In the genomic region with DNA sequence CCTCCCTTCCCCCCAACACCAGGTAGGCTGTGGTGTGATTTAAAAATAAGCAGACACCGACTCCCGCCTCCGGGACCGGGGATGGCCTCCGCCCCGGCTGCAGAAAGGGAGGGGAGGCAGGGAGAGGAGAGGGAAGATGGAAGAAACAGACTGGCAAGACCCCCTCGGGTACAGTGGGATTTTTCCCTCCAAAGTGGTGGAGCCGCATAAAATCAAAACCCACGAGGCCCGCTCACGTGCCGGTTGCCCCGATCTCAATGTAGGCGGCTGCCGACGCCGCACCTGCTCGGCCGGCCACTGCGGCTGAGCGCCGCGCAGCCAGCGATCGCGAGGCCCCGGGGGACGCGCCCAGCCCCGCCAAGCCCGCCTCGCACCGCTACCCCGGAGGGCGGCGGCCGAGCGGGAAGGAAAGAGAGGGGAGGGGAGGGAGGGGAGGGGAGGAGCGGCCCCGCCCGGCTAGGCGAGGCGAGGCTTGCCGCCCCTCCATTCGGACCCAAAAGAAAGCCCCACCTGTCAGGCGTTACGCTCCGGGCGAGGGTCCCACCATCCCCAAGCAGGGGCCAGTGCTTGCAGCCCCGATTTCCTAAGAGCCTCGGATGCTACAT, we compare ENCODE assay signal across 8 cellular contexts. TPM values are rescaled to one million over a fixed set of nuclear protein-coding genes. Genes with fewer than 3 reads are reported as not detected.
DNase-seq lines count a peak whose midpoint lies in the region; ATAC-seq and TF ChIP-seq lines count a peak whose summit lies in the region.

No MANE protein-coding gene starts in this region.

- no peaks in the 10 kb centered on the region for H4K20me1 ChIP-seq in smooth muscle cell (ENCODE audit: low read depth)

- ATAC-seq in activated CD8-positive, alpha-beta T cell treated with anti-CD3 and anti-CD28 coated beads, Interleukin-2, amount 10 ng/mL, durations not matched to agents 7 days and 5 days: peak; percentile 58
- ATAC-seq in left ventricle myocardium superior (peak; percentile 54), GM19351 (IDR thresholded peaks at IDR 0.05; ENCODE audit: unreplicated experiment) (no peak)

- no peak overlapping the region for H3K27ac ChIP-seq in CD4-positive, alpha-beta memory T cell (ENCODE audit: low read depth, low read length)
- H3K27ac ChIP-seq in smooth muscle cell (ENCODE audit: low read depth): no peak overlapping the region

- intact Hi-C loops in CD4-positive, alpha-beta memory T cell (cut with micrococcal nuclease): no loop called here
- intact Hi-C loops in left ventricle myocardium superior (cut with micrococcal nuclease): no loop called here

- no peaks in the 10 kb centered on the region for H3K79me2 ChIP-seq in smooth muscle cell (ENCODE audit: low read depth)

- H3K9me3 Mint-ChIP-seq in CD4-positive, alpha-beta memory T cell: no peaks in the 10 kb centered on the region
- H3K9me3 Mint-ChIP-seq in activated CD8-positive, alpha-beta T cell treated with anti-CD3 and anti-CD28 coated beads, Interleukin-2, amount 10 ng/mL, durations not matched to agents 7 days and 5 days (ENCODE audit: insufficient read depth): no peaks in the 10 kb centered on the region

- peak overlapping the region in 1 of 2 donors; percentile 32 for H3K4me3 ChIP-seq in CD4-positive, alpha-beta memory T cell (ENCODE audit: low read length in 2 of 2)
- H3K4me3 ChIP-seq in smooth muscle cell: peak overlapping the region; percentile 71

- DNase-seq in CD4-positive, alpha-beta memory T cell: peak in 1 of 5 donors; percentile 4
- DNase-seq in activated CD8-positive, alpha-beta T cell treated with anti-CD3 and anti-CD28 coated beads, Interleukin-2, amount 10 ng/mL, durations not matched to agents 7 days and 5 days: no peak
- no peak for DNase-seq in left ventricle myocardium superior
- no peak for DNase-seq in smooth muscle cell (lab: John Stamatoyannopoulos, UW; ENCODE audit: unreplicated experiment)
- DNase-seq in glomerular visceral epithelial cell (ENCODE audit: extremely low spot score): no peak
- no peak for DNase-seq in activated CD4-positive, CD25-positive, alpha-beta regulatory T cell (lab: John Stamatoyannopoulos, UW)

- POLR2A ChIA-PET in CD4-positive, alpha-beta memory T cell (lab: Charles Lee; ENCODE audit: partially characterized antibody): no interaction called here
- POLR2A ChIA-PET in activated CD8-positive, alpha-beta T cell treated with anti-CD3 and anti-CD28 coated beads, Interleukin-2, amount 10 ng/mL, durations not matched to agents 7 days and 5 days (lab: Charles Lee): no interaction called here

- peaks cover 25% of the 10 kb centered on the region for H3K27me3 ChIP-seq in CD4-positive, alpha-beta memory T cell (ENCODE audit: insufficient read depth, low read length)
- peaks cover 28% of the 10 kb centered on the region for H3K27me3 ChIP-seq in smooth muscle cell (ENCODE audit: low read depth)

- H3K36me3 Mint-ChIP-seq in CD4-positive, alpha-beta memory T cell: no peaks in the 10 kb centered on the region
- H3K36me3 Mint-ChIP-seq in activated CD8-positive, alpha-beta T cell treated with anti-CD3 and anti-CD28 coated beads, Interleukin-2, amount 10 ng/mL, durations not matched to agents 7 days and 5 days (ENCODE audit: low read depth): no peaks in the 10 kb centered on the region

- no peak for TF ChIP-seq CTCF in smooth muscle cell (IDR thresholded peaks at IDR 0.05; ENCODE audit: borderline replicate concordance, insufficient read depth, poor library complexity, severe bottlenecking)

- H3K4me2 ChIP-seq in smooth muscle cell: peak overlapping the region; percentile 100

- no peaks in the 10 kb centered on the region for H3K9me3 ChIP-seq in CD4-positive, alpha-beta memory T cell (ENCODE audit: control insufficient read depth in 1 of 2, low read length in 2 of 2)
- no peaks in the 10 kb centered on the region for H3K9me3 ChIP-seq in smooth muscle cell (replicated peaks; ENCODE audit: low read depth)

- no peak overlapping the region for H3K27ac Mint-ChIP-seq in CD4-positive, alpha-beta memory T cell
- peak overlapping the region; percentile 73 for H3K27ac Mint-ChIP-seq in activated CD8-positive, alpha-beta T cell treated with anti-CD3 and anti-CD28 coated beads, Interleukin-2, amount 10 ng/mL, durations not matched to agents 7 days and 5 days

- peaks cover 17% of the 10 kb centered on the region for H3K4me1 ChIP-seq in CD4-positive, alpha-beta memory T cell (ENCODE audit: insufficient read depth, low read length)
- H3K4me1 ChIP-seq in smooth muscle cell (ENCODE audit: low read depth): peaks cover 9% of the 10 kb centered on the region

- no peak for TF ChIP-seq RAD21 in Ishikawa (IDR thresholded peaks at IDR 0.05; ENCODE audit: low read depth)

- H2AFZ ChIP-seq in smooth muscle cell (ENCODE audit: low read depth): peak overlapping the region; percentile 98

- no peak for TF ChIP-seq EP300 in Ishikawa (IDR thresholded peaks at IDR 0.05; ENCODE audit: borderline replicate concordance)

- H3K4me1 Mint-ChIP-seq in CD4-positive, alpha-beta memory T cell: peaks cover 8 to 17% (median 13%) of the 10 kb centered on the region in 4 donors
- peaks cover 12% of the 10 kb centered on the region for H3K4me1 Mint-ChIP-seq in activated CD8-positive, alpha-beta T cell treated with anti-CD3 and anti-CD28 coated beads, Interleukin-2, amount 10 ng/mL, durations not matched to agents 7 days and 5 days (ENCODE audit: low read depth)

- H3K36me3 ChIP-seq in CD4-positive, alpha-beta memory T cell (ENCODE audit: insufficient read depth, low read length): no peaks in the 10 kb centered on the region
- H3K36me3 ChIP-seq in smooth muscle cell (ENCODE audit: low read depth): no peaks in the 10 kb centered on the region

- 1% methylated on average over 31 of the region's 51 CpGs for WGBS in smooth muscle cell (ENCODE audit: low lambda C conversion rate)

- CTCF ChIA-PET in CD4-positive, alpha-beta memory T cell (lab: Charles Lee; ENCODE audit: partially characterized antibody): interaction anchor here (1.6 kb wide), 1 partner anchor 111 kb away, joined by 3 read pairs; no protein-coding TSS in a partner anchor
- CTCF ChIA-PET in activated CD8-positive, alpha-beta T cell treated with anti-CD3 and anti-CD28 coated beads, Interleukin-2, amount 10 ng/mL, durations not matched to agents 7 days and 5 days (lab: Charles Lee): interaction anchor here (0.8 to 4.1 kb wide), 8 partner anchors 8 to 463 kb away, joined by 3 to 25 read pairs (median 3); partner anchors contain the start of gene FIGLA

- peaks cover 35 to 53% of the 10 kb centered on the region in 2 donors for H3K27me3 Mint-ChIP-seq in CD4-positive, alpha-beta memory T cell
- peaks cover 44% of the 10 kb centered on the region for H3K27me3 Mint-ChIP-seq in activated CD8-positive, alpha-beta T cell treated with anti-CD3 and anti-CD28 coated beads, Interleukin-2, amount 10 ng/mL, durations not matched to agents 7 days and 5 days (ENCODE audit: low read depth)

- H3K9ac ChIP-seq in smooth muscle cell (ENCODE audit: low read depth): no peak overlapping the region

- peak overlapping the region; percentile 52 to 83 (median 78) for H3K4me3 Mint-ChIP-seq in CD4-positive, alpha-beta memory T cell
- peak overlapping the region; percentile 80 for H3K4me3 Mint-ChIP-seq in activated CD8-positive, alpha-beta T cell treated with anti-CD3 and anti-CD28 coated beads, Interleukin-2, amount 10 ng/mL, durations not matched to agents 7 days and 5 days

- no peaks in the 10 kb centered on the region for H3F3A ChIP-seq in smooth muscle cell (ENCODE audit: low read depth)

TF ChIP-seq in Ishikawa, 13 proteins besides CTCF, POLR2A, EP300 and RAD21:
- TF ChIP-seq TEAD4 (IDR thresholded peaks at IDR 0.05): no peak
- TF ChIP-seq NFIC (IDR thresholded peaks at IDR 0.05): no peak
- peak; percentile 89 for TF ChIP-seq MAX (IDR thresholded peaks at IDR 0.05)
- peak; percentile 81 for TF ChIP-seq FOXM1 (IDR thresholded peaks at IDR 0.05; ENCODE audit: borderline replicate concordance, low read depth)
- peak; percentile 22; the same call in 1 of the 2 replicates for TF ChIP-seq USF1 (IDR thresholded peaks at IDR 0.05)
- no peak for TF ChIP-seq YY1 (IDR thresholded peaks at IDR 0.05; ENCODE audit: low read depth)
- no peak for TF ChIP-seq EGR1 (IDR thresholded peaks at IDR 0.05)
- TF ChIP-seq CEBPB (IDR thresholded peaks at IDR 0.05): no peak
- 0 out of 2 replicates have a peak, but pooled peaks have one; percentile 64 for TF ChIP-seq ZBTB7A (IDR thresholded peaks at IDR 0.05; ENCODE audit: low read depth)

RNA-seq across cellular contexts. Expression of gene ADD2, which starts 0.8 kb away (rescaled TPM):
- total RNA-seq in CD4-positive, alpha-beta memory T cell: 1 to 10 TPM in 1 of 2 experiments, under 1 TPM in 1; 0.94 to 1.1 TPM
- under 1 TPM in 1 of 2 donors, not detected in 1; 0.41 TPM for polyA plus RNA-seq in CD4-positive, alpha-beta memory T cell
- total RNA-seq in activated CD8-positive, alpha-beta T cell treated with anti-CD3 and anti-CD28 coated beads, Interleukin-2, amount 10 ng/mL, durations not matched to agents 7 days and 5 days: 10 to 100 TPM; 12.8 to 14.2 TPM
- total RNA-seq in left ventricle myocardium superior: 1.8 TPM
- 3.0 and 7.1 TPM in 2 replicates for total RNA-seq in smooth muscle cell
- polyA plus RNA-seq in smooth muscle cell: 1.9 and 4.3 TPM in 2 replicates

RNA-seq across cellular contexts. Expression of gene FIGLA, which starts 23.2 kb away (rescaled TPM):
- total RNA-seq in CD4-positive, alpha-beta memory T cell: not detected
- not detected for polyA plus RNA-seq in CD4-positive, alpha-beta memory T cell
- not detected for total RNA-seq in activated CD8-positive, alpha-beta T cell treated with anti-CD3 and anti-CD28 coated beads, Interleukin-2, amount 10 ng/mL, durations not matched to agents 7 days and 5 days
- total RNA-seq in left ventricle myocardium superior (not detected), smooth muscle cell (not detected in 2 replicates)
- polyA plus RNA-seq in smooth muscle cell: not detected in 2 replicates

RNA-seq across cellular contexts. Expression of gene CLEC4F, which starts 53.2 kb away (rescaled TPM):
- total RNA-seq in CD4-positive, alpha-beta memory T cell: not detected
- polyA plus RNA-seq in CD4-positive, alpha-beta memory T cell: not detected
- total RNA-seq in activated CD8-positive, alpha-beta T cell treated with anti-CD3 and anti-CD28 coated beads, Interleukin-2, amount 10 ng/mL, durations not matched to agents 7 days and 5 days: not detected
- 0.25 TPM for total RNA-seq in left ventricle myocardium superior
- not detected in 2 replicates for total RNA-seq in smooth muscle cell
- not detected in 2 replicates for polyA plus RNA-seq in smooth muscle cell
